ENCODE assay signal across 2 cellular contexts in genomic region chr10:21570761-21571521, GRCh38.
TF ChIP-seq lines count a peak whose summit lies in the region.

No MANE protein-coding gene starts in this region.

TF ChIP-seq in GM12878, 131 proteins besides CTCF, POLR2A, EP300 and RAD21:
- TF ChIP-seq TCF7 (IDR thresholded peaks at IDR 0.05; ENCODE audit: borderline replicate concordance) (no peak), MTA2 (IDR thresholded peaks at IDR 0.05; ENCODE audit: low read depth) (0 out of 2 replicates have a peak, but pooled peaks have one; percentile 7)

TF ChIP-seq in HEK293T, 16 proteins besides CTCF, POLR2A, EP300 and RAD21:
- no peak for TF ChIP-seq ELF4 (IDR thresholded peaks at IDR 0.05)
- TF ChIP-seq FOXM1 (IDR thresholded peaks at IDR 0.05; ENCODE audit: borderline replicate concordance) = no peak
- TF ChIP-seq TARDBP (IDR thresholded peaks at IDR 0.05) = no peak
- no peak for TF ChIP-seq ZNF384 (IDR thresholded peaks at IDR 0.05)
- TF ChIP-seq SUZ12 (IDR thresholded peaks at IDR 0.05) = no peak
- TF ChIP-seq LEF1 (IDR thresholded peaks at IDR 0.05; ENCODE audit: borderline replicate concordance) = no peak
- TF ChIP-seq PKNOX1 (IDR thresholded peaks at IDR 0.05) = no peak
- no peak for TF ChIP-seq BHLHE40 (IDR thresholded peaks at IDR 0.05; ENCODE audit: borderline replicate concordance)
